Comparison of ENCODE assay signal across 14 cellular contexts in genomic region chr3:113231391-113231790, GRCh38. TPM values are rescaled to one million over a fixed set of nuclear protein-coding genes. Genes with fewer than 3 reads are reported as not detected.
DNase-seq lines count a peak whose midpoint lies in the region; ATAC-seq and TF ChIP-seq lines count a peak whose summit lies in the region.
"Had no signal": no experiment of that assay in that cellular context is flagged by ENCODE, and none has a peak within 500 bp of the region (broad histone marks: within the 10 kb centered on the region; RNA-seq: fewer than 3 reads in every experiment).

No MANE protein-coding gene starts in this region.

- no peaks in the 10 kb centered on the region for H3K9me3 ChIP-seq in muscle layer of colon (ENCODE audit: low read length)
- H3K9me3 ChIP-seq: BLaER1 treated with 17β-estradiol and CSF1 and Interleukin-3, amounts not matched to agents 10 nM and 100 nM; right atrium auricular region; upper lobe of left lung had no signal

- no peak overlapping the region for H3K9ac ChIP-seq in muscle layer of colon (ENCODE audit: low read length)
- H3K9ac ChIP-seq: BLaER1 treated with 17β-estradiol and CSF1 and Interleukin-3, amounts not matched to agents 10 nM and 100 nM had no signal

- H3K4me1 Mint-ChIP-seq in chondrocyte (ENCODE audit: low read depth), result peaks cover 38% of the 10 kb centered on the region

- peak; percentile 35 for DNase-seq in ACHN
- peak; percentile 89 for DNase-seq in LHCN-M2 (ENCODE audit: low read depth)
- no peak for DNase-seq in chondrocyte (ENCODE audit: low spot score)
- no peak for DNase-seq in GF-D8 (lab: John Stamatoyannopoulos, UW)
- no peak for DNase-seq in NCI-H510A (lab: John Stamatoyannopoulos, UW)
- DNase-seq in Right ventricle myocardium inferior (ENCODE audit: missing footprints), result no peak
- DNase-seq: activated CD4-positive, alpha-beta T cell treated with anti-CD3 and anti-CD28 coated beads, Interleukin-2, amount 50 U/mL, for 1 hour; hippocampal formation; upper lobe of left lung had no signal

- H3K36me3 Mint-ChIP-seq in chondrocyte (ENCODE audit: low read depth), result no peaks in the 10 kb centered on the region

- H3K27me3 Mint-ChIP-seq in chondrocyte (ENCODE audit: low read depth), result no peaks in the 10 kb centered on the region

- H3K27me3 ChIP-seq in muscle layer of colon (ENCODE audit: control insufficient read depth in 1 of 2, insufficient read depth in 2 of 2, low read length in 2 of 2), result no peaks in the 10 kb centered on the region
- H3K27me3 ChIP-seq: BLaER1 treated with 17β-estradiol and CSF1 and Interleukin-3, amounts not matched to agents 10 nM and 100 nM; right atrium auricular region; upper lobe of left lung had no signal

- in situ Hi-C loops in ACHN (cut with HindIII; ENCODE audit: low pct_ligation_motif_present, low pct_unique_long_range_greater_than_20kb, low sequenced_read_pairs), result no loop called here

- no peaks in the 10 kb centered on the region for H3K9me3 Mint-ChIP-seq in chondrocyte (ENCODE audit: low read depth)

- intact Hi-C loops in Right ventricle myocardium inferior (cut with DNase I), result no loop called here

- peak overlapping the region; percentile 35 for H3K27ac ChIP-seq in muscle layer of colon (ENCODE audit: low read depth, low read length)
- H3K27ac ChIP-seq: BLaER1 treated with 17β-estradiol and CSF1 and Interleukin-3, amounts not matched to agents 10 nM and 100 nM; right atrium auricular region; upper lobe of left lung had no signal

- TF ChIP-seq CTCF in chondrocyte (IDR thresholded peaks at IDR 0.05), result no peak

- no peak overlapping the region for H3K4me3 Mint-ChIP-seq in chondrocyte (ENCODE audit: unreplicated experiment)

- ATAC-seq in Right ventricle myocardium inferior (no peak), GM21423 (IDR thresholded peaks at IDR 0.05; ENCODE audit: unreplicated experiment) (no peak)

- peaks cover 73% of the 10 kb centered on the region for H3K4me1 ChIP-seq in muscle layer of colon (ENCODE audit: insufficient read depth, low read length)
- H3K4me1 ChIP-seq: BLaER1 treated with 17β-estradiol and CSF1 and Interleukin-3, amounts not matched to agents 10 nM and 100 nM had no signal

- H3K4me3 ChIP-seq in muscle layer of colon (ENCODE audit: low read depth in 1 of 2, low read length in 2 of 2), result no peak overlapping the region
- H3K4me3 ChIP-seq: BLaER1 treated with 17β-estradiol and CSF1 and Interleukin-3, amounts not matched to agents 10 nM and 100 nM; right atrium auricular region; upper lobe of left lung had no signal

- H3K36me3 ChIP-seq in muscle layer of colon (ENCODE audit: insufficient read depth, low read length), result peaks cover 25% of the 10 kb centered on the region
- H3K36me3 ChIP-seq: BLaER1 treated with 17β-estradiol and CSF1 and Interleukin-3, amounts not matched to agents 10 nM and 100 nM; right atrium auricular region; upper lobe of left lung had no signal

- peak overlapping the region; percentile 88 for H3K27ac Mint-ChIP-seq in chondrocyte (ENCODE audit: unreplicated experiment)

RNA-seq across cellular contexts. Expression of gene BOC, which starts 20.0 kb away (rescaled TPM):
- total RNA-seq in LHCN-M2 (2014; rRNA removed) (2.4 and 3.7 TPM in 2 replicates), chondrocyte (7.3 to 11.3 TPM (median 8.6 TPM) in 3 replicates), Right ventricle myocardium inferior (7.1 TPM)
- polyA plus RNA-seq in LHCN-M2 (2012), result 1.9 TPM
- total RNA-seq: mononuclear cell had no signal

Comparison
In these comparisons a context has a peak if more than half of its experiments do, and no peak if none do; other contexts are left out.
1. DNase-seq: peak in ACHN (single experiment) and LHCN-M2 (single experiment); none in chondrocyte (single experiment), GF-D8 (single experiment), NCI-H510A (single experiment) and Right ventricle myocardium inferior (single experiment).